ENCODE assay signal across 29 cellular contexts in the genomic region with DNA sequence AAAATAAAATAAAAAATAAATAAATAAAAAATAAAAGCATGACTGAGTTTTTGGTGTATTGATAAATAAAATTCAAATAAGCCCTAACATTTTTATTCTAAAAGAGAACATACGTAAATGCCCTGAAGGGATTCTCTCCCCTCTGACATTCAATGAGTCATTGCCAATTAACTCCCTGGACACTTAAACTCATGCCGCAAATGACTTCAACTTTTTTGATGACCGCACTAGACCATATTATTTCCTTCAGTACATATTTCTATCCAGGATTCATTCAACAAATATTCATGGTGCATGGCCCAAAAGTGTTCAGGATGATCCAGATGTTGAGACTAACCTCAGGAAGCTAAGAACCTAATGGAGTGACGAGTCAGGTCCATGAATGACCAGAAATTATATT.
"Had no signal": no experiment of that assay in that cellular context is flagged by ENCODE, and none has a peak within 500 bp of the region (broad histone marks: within the 10 kb centered on the region; RNA-seq: fewer than 3 reads in every experiment).

No MANE protein-coding gene starts in this region.

- FAIRE-seq: TTC549 had no signal

- H3K4me2 ChIP-seq: hepatocyte had no signal

- H3K4me1 ChIP-seq: adrenal gland, left ventricle myocardium inferior, right lobe of liver, upper lobe of left lung, vagina had no signal

- H3K9me3 ChIP-seq: adrenal gland, gastroesophageal sphincter, left ventricle myocardium inferior, neutrophil, right lobe of liver, upper lobe of left lung, vagina had no signal

- ATAC-seq: effector memory CD8-positive, alpha-beta T cell; gastroesophageal sphincter; stimulated activated memory B cell treated with anti-CD40 and anti-IgM and Interleukin-4, amounts not matched to agents 10 μg/mL and 1 μg/mL and 100 μg/mL, for 72 hours had no signal

- H3K27me3 ChIP-seq: adrenal gland, dorsolateral prefrontal cortex, gastroesophageal sphincter, hepatocyte, neutrophil, right lobe of liver, upper lobe of left lung, vagina had no signal

- H3K4me3 ChIP-seq: adrenal gland, coronary artery, dorsolateral prefrontal cortex, gastroesophageal sphincter, hepatocyte, left ventricle myocardium inferior, right lobe of liver, skin epidermis, upper lobe of left lung, vagina had no signal

- H3K79me2 ChIP-seq: hepatocyte had no signal

- H3K36me3 ChIP-seq: adrenal gland, gastroesophageal sphincter, left ventricle myocardium inferior, neutrophil, right lobe of liver, upper lobe of left lung, vagina had no signal

- H2AFZ ChIP-seq: hepatocyte had no signal

- DNase-seq: activated CD4-positive, alpha-beta T cell treated with anti-CD3 and anti-CD28 coated beads for 4 hours; activated CD4-positive, alpha-beta T cell treated with anti-CD3 and anti-CD28 coated beads, Interleukin-2, amount 50 U/mL, for 4 hours; activated CD8-positive, alpha-beta memory T cell treated with anti-CD3 and anti-CD28 coated beads for 24 hours; activated effector memory CD4-positive, alpha-beta T cell treated with anti-CD3 and anti-CD28 coated beads, Interleukin-2, amount 50 U/mL, for 16 hours; activated naive CD4-positive, alpha-beta T cell treated with anti-CD3 and anti-CD28 coated beads for 36 hours; activated naive CD8-positive, alpha-beta T cell treated with anti-CD3 and anti-CD28 coated beads for 36 hours; adrenal gland; aorta; dorsolateral prefrontal cortex; effector memory CD8-positive, alpha-beta T cell; islet precursor cell; left ventricle myocardium inferior; naive B cell; nephron progenitor cell; right lobe of liver; stimulated activated CD4-positive, alpha-beta T cell treated with anti-CD3 and anti-CD28 coated beads, Interleukin-4, amount 100 ng/mL, for 4 hours; stimulated activated CD8-positive, alpha-beta memory T cell treated with anti-CD3 and anti-CD28 coated beads, Interleukin-4, amount 100 ng/mL, for 48 hours; stimulated activated naive CD8-positive, alpha-beta T cell treated with anti-CD3 and anti-CD28 coated beads, Interleukin-15, amount 100 ng/mL, for 72 hours; substantia nigra; upper lobe of left lung had no signal

- H3K27ac ChIP-seq: adrenal gland, coronary artery, dorsolateral prefrontal cortex, gastroesophageal sphincter, hepatocyte, left ventricle myocardium inferior, neutrophil, right lobe of liver, skin epidermis, upper lobe of left lung, vagina, VCaP had no signal
